ENCODE assay signal across 8 cellular contexts in genomic region chr16:89995475-89996177, GRCh38. TPM values are rescaled to one million over a fixed set of nuclear protein-coding genes. Genes with fewer than 3 reads are reported as not detected.
DNase-seq lines count a peak whose midpoint lies in the region; ATAC-seq and TF ChIP-seq lines count a peak whose summit lies in the region.
"Not testable (repeated sequence)": the region's sequence is repeated elsewhere in the genome, so short reads cannot be mapped to it uniquely, and the experiment has no call there.

No MANE protein-coding gene starts in this region.

- POLR2A ChIA-PET in Caco-2 (lab: Charles Lee); T-cell (lab: Charles Lee): not testable (repeated sequence)

- CTCF ChIA-PET in Caco-2 (lab: Charles Lee); T-cell (lab: Charles Lee): not testable (repeated sequence)

- H3K36me3 Mint-ChIP-seq in Caco-2 (ENCODE audit: insufficient read depth, unreplicated experiment) (peaks cover 95% of the 10 kb centered on the region), T-cell (peaks cover 37% of the 10 kb centered on the region)

- H3K4me1 ChIP-seq in Caco-2; right cardiac atrium (ENCODE audit: control insufficient read depth, insufficient read depth, low read length); psoas muscle; stomach: not testable (repeated sequence)

- DNase-seq in Caco-2, result peak; percentile 56 to 66
- DNase-seq in MG63, result peak; percentile 82
- peak in 8 of 34 experiments; percentile 9 to 25 (median 16) for DNase-seq in T-cell
- DNase-seq in activated T-cell treated with anti-CD3 and anti-CD28 coated beads, Interleukin-2, amount 50 U/mL, for 1 hour, result peak; percentile 37
- DNase-seq in cardiac fibroblast (ENCODE audit: low read depth in 2 of 2), result peak; percentile 71 to 82
- not testable (repeated sequence) for DNase-seq in right cardiac atrium, psoas muscle
- DNase-seq in stomach, result peak; percentile 28

- TF ChIP-seq CTCF in Caco-2 (IDR thresholded peaks at IDR 0.05; ENCODE audit: insufficient read depth in 1 of 2, low read depth in 1 of 2, low read length in 1 of 2, severe bottlenecking in 1 of 2, unreplicated experiment in 1 of 2); cardiac fibroblast (IDR thresholded peaks at IDR 0.05; ENCODE audit: low read depth, low read length); psoas muscle (IDR thresholded peaks at IDR 0.05); stomach (IDR thresholded peaks at IDR 0.05): not testable (repeated sequence)

- WGBS in right cardiac atrium, result 94% methylated on average over 7 of the region's 7 CpGs
- WGBS in psoas muscle, 3 donors, result 81 to 95% (median 83%) methylated on average over 7 of the region's 7 CpGs
- 77 to 91% (median 78%) methylated on average over 4 to 7 of the region's 7 CpGs for WGBS in stomach, 5 donors

- H3K27me3 ChIP-seq in Caco-2 (replicated peaks; ENCODE audit: control insufficient read depth, insufficient read depth, low read length); MG63; right cardiac atrium (ENCODE audit: control insufficient read depth, insufficient read depth); psoas muscle (ENCODE audit: insufficient read depth in 3 of 3, low read length in 2 of 3); stomach: not testable (repeated sequence)

- ATAC-seq in T-cell (replicated peaks in 1 of 4) (peak in 2 of 4 experiments; percentile 37 to 40), psoas muscle (peak; percentile 40 to 69 (median 50))
- not testable (repeated sequence) for ATAC-seq in right cardiac atrium

- H3K4me3 ChIP-seq in Caco-2 (ENCODE audit: low read depth, low read length); MG63; cardiac fibroblast (replicated peaks in 1 of 2; ENCODE audit: low read depth in 2 of 2, low read length in 2 of 2); right cardiac atrium (ENCODE audit: low read length); psoas muscle; stomach: not testable (repeated sequence)

- not testable (repeated sequence) for BruUV-seq in Caco-2 (replicated peaks; lab: Mats Ljungman, UMichigan)

- peaks cover 19% of the 10 kb centered on the region for H3K36me3 ChIP-seq in Caco-2 (ENCODE audit: control insufficient read depth, insufficient read depth, low read length)
- peaks cover 89% of the 10 kb centered on the region for H3K36me3 ChIP-seq in MG63
- peaks cover 3 to 84% of the 10 kb centered on the region in 2 donors for H3K36me3 ChIP-seq in psoas muscle (ENCODE audit: insufficient read depth in 1 of 2, low read depth in 1 of 2)
- peaks cover 23 to 94% (median 68%) of the 10 kb centered on the region in 4 donors for H3K36me3 ChIP-seq in stomach

- H3K9me3 Mint-ChIP-seq in Caco-2 (ENCODE audit: unreplicated experiment); T-cell: not testable (repeated sequence)

- not testable (repeated sequence) for TF ChIP-seq POLR2A in stomach (IDR thresholded peaks at IDR 0.05)

- not testable (repeated sequence) for H3K27me3 Mint-ChIP-seq in Caco-2 (ENCODE audit: insufficient read depth, unreplicated experiment); T-cell

- TF ChIP-seq EP300 in stomach (IDR thresholded peaks at IDR 0.05), result not testable (repeated sequence)

- H3K27ac ChIP-seq in right cardiac atrium (ENCODE audit: low read length) (peak overlapping the region; percentile 61), psoas muscle (peak overlapping the region; percentile 88), stomach (peak overlapping the region; percentile 42 to 81 (median 79))

- peak overlapping the region; percentile 93 for H3K27ac Mint-ChIP-seq in Caco-2 (ENCODE audit: unreplicated experiment)
- peak overlapping the region; percentile 82 to 86 for H3K27ac Mint-ChIP-seq in T-cell

- H3K4me1 Mint-ChIP-seq in Caco-2 (ENCODE audit: low read depth, unreplicated experiment); T-cell: not testable (repeated sequence)

- H3K4me3 Mint-ChIP-seq in Caco-2 (ENCODE audit: unreplicated experiment), result peak overlapping the region; percentile 37
- peak overlapping the region in 1 of 3 donors; percentile 3 for H3K4me3 Mint-ChIP-seq in T-cell

- intact Hi-C loops in Caco-2 (cut with micrococcal nuclease; ENCODE audit: unreplicated experiment); right cardiac atrium (cut with DNase I); psoas muscle (cut with DNase I); stomach (cut with DNase I; ENCODE audit: low total_unique reads): not testable (repeated sequence)

- H3K9me3 ChIP-seq in Caco-2, result peaks cover 29% of the 10 kb centered on the region
- peaks cover 64% of the 10 kb centered on the region for H3K9me3 ChIP-seq in MG63
- H3K9me3 ChIP-seq in right cardiac atrium (ENCODE audit: control insufficient read depth, low read length); psoas muscle: not testable (repeated sequence)
- peaks cover 0 to 17% (median 0%) of the 10 kb centered on the region in 4 donors for H3K9me3 ChIP-seq in stomach

RNA-seq across cellular contexts. Expression of gene DBNDD1, which starts 23.6 kb away (rescaled TPM):
- total RNA-seq in Caco-2 (2022) (64.2 and 64.6 TPM in 2 replicates), T-cell (1 to 10 TPM in 2 of 5 donors, under 1 TPM in 3; 0.70 to 3.6 (median 0.88) TPM), right cardiac atrium (1 to 10 TPM; 1.7 to 2.5 (median 2.0) TPM), psoas muscle (10 to 100 TPM; 14.7 to 37.8 (median 20.6) TPM), stomach (10 to 100 TPM in 2 of 5 donors, 1 to 10 TPM in 1, under 1 TPM in 1, not detected in 1; 0.73 to 37.1 (median 15.1) TPM)
- total RNA-seq in MG63 (2014; rRNA removed; shearing (Covaris generic); ENCODE audit: low replicate concordance), result 28.0 and 37.3 TPM in 2 replicates
- polyA plus RNA-seq in right cardiac atrium (2.3 TPM), psoas muscle (10 to 100 TPM; 14.1 to 25.4 (median 17.0) TPM), stomach (1 to 10 TPM; 5.8 to 9.9 (median 7.3) TPM)

RNA-seq across cellular contexts. Expression of gene DEF8, which starts 47.1 kb away (rescaled TPM):
- total RNA-seq in Caco-2 (2022) (132 and 145 TPM in 2 replicates), T-cell (10 to 100 TPM; 26.4 to 54.1 (median 49.2) TPM), right cardiac atrium (10 to 100 TPM; 41.4 to 60.0 (median 47.4) TPM), psoas muscle (10 to 100 TPM; 16.2 to 28.5 (median 25.2) TPM), stomach (100 to 1,000 TPM in 1 of 5 donors, 10 to 100 TPM in 4; 26.4 to 329 (median 56.1) TPM)
- total RNA-seq in MG63 (2014; rRNA removed; shearing (Covaris generic); ENCODE audit: low replicate concordance), result 357 and 571 TPM in 2 replicates
- polyA plus RNA-seq in right cardiac atrium (65.4 TPM), psoas muscle (10 to 100 TPM; 22.2 to 38.3 (median 25.5) TPM), stomach (10 to 100 TPM; 52.5 to 74.6 (median 61.9) TPM)
